ENCODE assay signal across 23 cellular contexts in genomic region chr17:82723169-82723807, GRCh38.
"Had no signal": no experiment of that assay in that cellular context is flagged by ENCODE, and none has a peak within 500 bp of the region (broad histone marks: within the 10 kb centered on the region; RNA-seq: fewer than 3 reads in every experiment).

No MANE protein-coding gene starts in this region.

- H3K4me1 ChIP-seq: body of pancreas, foreskin keratinocyte, right lobe of liver had no signal

- H3K9me3 ChIP-seq: body of pancreas, right lobe of liver, thoracic aorta had no signal

- H3K4me3 Mint-ChIP-seq: activated naive CD8-positive, alpha-beta T cell treated with anti-CD3 and anti-CD28 coated beads, Interleukin-2, amount 50 U/mL, for 24 hours; activated T-cell treated with anti-CD3 and anti-CD28 coated beads, Interleukin-2, amount 50 U/mL, for 72 hours; stimulated activated memory B cell treated with anti-CD40 and anti-IgM and Interleukin-4, amounts not matched to agents 10 μg/mL and 1 μg/mL and 100 μg/mL, for 72 hours; T-helper 17 cell had no signal

- ATAC-seq: activated naive CD8-positive, alpha-beta T cell treated with anti-CD3 and anti-CD28 coated beads, Interleukin-2, amount 50 U/mL, for 24 hours; activated T-cell treated with anti-CD3 and anti-CD28 coated beads, Interleukin-2, amount 50 U/mL, for 72 hours; body of pancreas; foreskin keratinocyte; naive thymus-derived CD8-positive, alpha-beta T cell; stimulated activated memory B cell treated with anti-CD40 and anti-IgM and Interleukin-4, amounts not matched to agents 10 μg/mL and 1 μg/mL and 100 μg/mL, for 72 hours; T-helper 17 cell had no signal

- DNase-seq: activated CD4-positive, alpha-beta T cell treated with anti-CD3 and anti-CD28 coated beads for 4 hours; activated CD4-positive, alpha-beta T cell treated with anti-CD3 and anti-CD28 coated beads, Interleukin-2, amount 50 U/mL, for 48 hours; activated CD4-positive, CD25-positive, alpha-beta regulatory T cell; activated gamma-delta T cell; activated naive CD4-positive, alpha-beta T cell treated with anti-CD3 and anti-CD28 coated beads, Interleukin-2, amount 50 U/mL, for 16 hours; activated naive CD8-positive, alpha-beta T cell treated with anti-CD3 and anti-CD28 coated beads, Interleukin-2, amount 50 U/mL, for 24 hours; activated T-cell treated with anti-CD3 and anti-CD28 coated beads, Interleukin-2, amount 50 U/mL, for 72 hours; body of pancreas; caudate nucleus; dermis blood vessel endothelial cell; effector CD8-positive, alpha-beta T cell; foreskin keratinocyte; kidney; naive thymus-derived CD8-positive, alpha-beta T cell; nucleus accumbens; right lobe of liver; stimulated activated CD4-positive, alpha-beta T cell treated with anti-CD3 and anti-CD28 coated beads, Interleukin-1b, Interleukin-23, amount 100 ng/mL, for 48 hours; SW 1271; T-helper 17 cell had no signal

- H3K4me1 Mint-ChIP-seq: activated naive CD8-positive, alpha-beta T cell treated with anti-CD3 and anti-CD28 coated beads, Interleukin-2, amount 50 U/mL, for 24 hours; T-helper 17 cell had no signal

- H3K27ac Mint-ChIP-seq: activated naive CD8-positive, alpha-beta T cell treated with anti-CD3 and anti-CD28 coated beads, Interleukin-2, amount 50 U/mL, for 24 hours; activated T-cell treated with anti-CD3 and anti-CD28 coated beads, Interleukin-2, amount 50 U/mL, for 72 hours; stimulated activated memory B cell treated with anti-CD40 and anti-IgM and Interleukin-4, amounts not matched to agents 10 μg/mL and 1 μg/mL and 100 μg/mL, for 72 hours; T-helper 17 cell had no signal

- H3K9me3 Mint-ChIP-seq: activated naive CD8-positive, alpha-beta T cell treated with anti-CD3 and anti-CD28 coated beads, Interleukin-2, amount 50 U/mL, for 24 hours; activated T-cell treated with anti-CD3 and anti-CD28 coated beads, Interleukin-2, amount 50 U/mL, for 72 hours; naive thymus-derived CD8-positive, alpha-beta T cell; stimulated activated memory B cell treated with anti-CD40 and anti-IgM and Interleukin-4, amounts not matched to agents 10 μg/mL and 1 μg/mL and 100 μg/mL, for 72 hours had no signal

- H3K27me3 Mint-ChIP-seq: activated naive CD8-positive, alpha-beta T cell treated with anti-CD3 and anti-CD28 coated beads, Interleukin-2, amount 50 U/mL, for 24 hours; naive thymus-derived CD8-positive, alpha-beta T cell; stimulated activated memory B cell treated with anti-CD40 and anti-IgM and Interleukin-4, amounts not matched to agents 10 μg/mL and 1 μg/mL and 100 μg/mL, for 72 hours; T-helper 17 cell had no signal

- FAIRE-seq: kidney had no signal

- H3K27ac ChIP-seq: body of pancreas, foreskin keratinocyte, right lobe of liver, skin epidermis, thoracic aorta had no signal

- H3K27me3 ChIP-seq: body of pancreas, foreskin keratinocyte, right lobe of liver had no signal

- H3K4me3 ChIP-seq: body of pancreas, lung, right lobe of liver, skin epidermis, thoracic aorta had no signal
